25 cellular contexts compared by ENCODE assay signal in the genomic region with DNA sequence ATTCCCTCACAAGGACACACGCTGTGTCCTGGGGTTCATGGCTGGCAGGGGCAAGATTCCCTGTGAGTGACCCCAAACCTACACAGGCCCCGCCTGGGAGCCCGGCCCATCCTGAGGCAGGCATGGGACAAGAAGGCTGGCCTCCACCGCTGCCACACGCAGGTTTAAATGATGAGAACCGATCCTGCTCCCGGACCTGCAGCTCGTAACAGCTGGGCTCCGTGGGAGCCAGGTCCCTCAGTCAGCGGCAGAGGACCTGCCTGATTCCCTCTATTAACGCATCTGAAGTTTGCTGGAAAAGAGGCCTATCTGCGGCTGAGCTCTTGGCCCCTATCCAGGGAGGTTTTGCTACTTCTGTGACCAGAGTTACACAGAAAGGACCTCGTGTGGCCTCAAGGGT.
DNase-seq lines count a peak whose midpoint lies in the region; ATAC-seq and TF ChIP-seq lines count a peak whose summit lies in the region.
"Had no signal": no experiment of that assay in that cellular context is flagged by ENCODE, and none has a peak within 500 bp of the region (broad histone marks: within the 10 kb centered on the region; RNA-seq: fewer than 3 reads in every experiment).

No MANE protein-coding gene starts in this region.

- peaks cover 6% of the 10 kb centered on the region for H3K4me1 Mint-ChIP-seq in central memory CD8-positive, alpha-beta T cell
- peaks cover 14% of the 10 kb centered on the region for H3K4me1 Mint-ChIP-seq in progenitor cell of endocrine pancreas (ENCODE audit: low read depth)
- H3K4me1 Mint-ChIP-seq: activated naive CD8-positive, alpha-beta T cell treated with anti-CD3 and anti-CD28 coated beads, Interleukin-2, amount 10 ng/mL, durations not matched to agents 7 days and 5 days had no signal

- ATAC-seq in central memory CD8-positive, alpha-beta T cell (replicated peaks; ENCODE audit: extremely low read depth, poor library complexity, severe bottlenecking) = no peak
- ATAC-seq in left lobe of liver = no peak
- no peak for ATAC-seq in HG02981 (IDR thresholded peaks at IDR 0.05; ENCODE audit: unreplicated experiment)
- no peak for ATAC-seq in GM19328 (IDR thresholded peaks at IDR 0.05; ENCODE audit: unreplicated experiment)
- ATAC-seq: foreskin keratinocyte, HepG2, psoas muscle, T-helper 17 cell had no signal

- H3K4me1 ChIP-seq in stomach = peaks cover 5 to 47% (median 37%) of the 10 kb centered on the region in 4 donors
- H3K4me1 ChIP-seq: foreskin keratinocyte, psoas muscle had no signal

- intact Hi-C loops in stomach (cut with DNase I; ENCODE audit: low total_unique reads) = no loop called here

- no peak for TF ChIP-seq EP300 in stomach (IDR thresholded peaks at IDR 0.05)

- no peaks in the 10 kb centered on the region for H3K36me3 ChIP-seq in H7 (replicated peaks; ENCODE audit: control insufficient read depth, insufficient read depth, low read length)
- H3K36me3 ChIP-seq in stomach = peaks cover 0 to 14% (median 3%) of the 10 kb centered on the region in 4 donors

- no peak overlapping the region for H3K4me3 ChIP-seq in H7 (ENCODE audit: insufficient read depth, low read depth, low read length)
- no peak overlapping the region for H3K4me3 ChIP-seq in stomach
- H3K4me3 ChIP-seq: psoas muscle, skin epidermis had no signal

- peaks cover 4% of the 10 kb centered on the region for H3K27me3 ChIP-seq in H7 (ENCODE audit: control insufficient read depth, insufficient read depth, low read length)
- H3K27me3 ChIP-seq in stomach = peaks cover 0 to 23% (median 6%) of the 10 kb centered on the region in 3 donors

- TF ChIP-seq CTCF in stomach (IDR thresholded peaks at IDR 0.05) = no peak
- no peak for TF ChIP-seq CTCF in progenitor cell of endocrine pancreas (IDR thresholded peaks at IDR 0.05; ENCODE audit: unreplicated experiment)

- no peaks in the 10 kb centered on the region for H3K9me3 Mint-ChIP-seq in central memory CD8-positive, alpha-beta T cell
- H3K9me3 Mint-ChIP-seq in progenitor cell of endocrine pancreas (ENCODE audit: low read depth) = no peaks in the 10 kb centered on the region
- H3K9me3 Mint-ChIP-seq: activated naive CD8-positive, alpha-beta T cell treated with anti-CD3 and anti-CD28 coated beads, Interleukin-2, amount 10 ng/mL, durations not matched to agents 7 days and 5 days; H9; neural crest cell had no signal

- no peak overlapping the region for H3K27ac Mint-ChIP-seq in central memory CD8-positive, alpha-beta T cell (ENCODE audit: low read depth)
- no peak overlapping the region for H3K27ac Mint-ChIP-seq in progenitor cell of endocrine pancreas
- H3K27ac Mint-ChIP-seq: activated naive CD8-positive, alpha-beta T cell treated with anti-CD3 and anti-CD28 coated beads, Interleukin-2, amount 10 ng/mL, durations not matched to agents 7 days and 5 days; CD14-positive monocyte; H9; T-helper 17 cell had no signal

- no peaks in the 10 kb centered on the region for H3K36me3 Mint-ChIP-seq in central memory CD8-positive, alpha-beta T cell (ENCODE audit: insufficient read depth)
- no peaks in the 10 kb centered on the region for H3K36me3 Mint-ChIP-seq in progenitor cell of endocrine pancreas (ENCODE audit: insufficient read depth)
- H3K36me3 Mint-ChIP-seq: activated naive CD8-positive, alpha-beta T cell treated with anti-CD3 and anti-CD28 coated beads, Interleukin-2, amount 10 ng/mL, durations not matched to agents 7 days and 5 days; CD14-positive monocyte had no signal

- H3K4me3 Mint-ChIP-seq in central memory CD8-positive, alpha-beta T cell = no peak overlapping the region
- H3K4me3 Mint-ChIP-seq in progenitor cell of endocrine pancreas (ENCODE audit: low read depth) = no peak overlapping the region
- H3K4me3 Mint-ChIP-seq: activated naive CD8-positive, alpha-beta T cell treated with anti-CD3 and anti-CD28 coated beads, Interleukin-2, amount 10 ng/mL, durations not matched to agents 7 days and 5 days; neural crest cell; T-helper 17 cell had no signal

- peaks cover 27% of the 10 kb centered on the region for H3K27me3 Mint-ChIP-seq in central memory CD8-positive, alpha-beta T cell
- peaks cover 11% of the 10 kb centered on the region for H3K27me3 Mint-ChIP-seq in progenitor cell of endocrine pancreas

- peak; percentile 46 for DNase-seq in H7
- peak; percentile 1 to 8 for DNase-seq in central memory CD8-positive, alpha-beta T cell (ENCODE audit: low spot score in 2 of 2)
- peak; percentile 41 for DNase-seq in left lobe of liver (ENCODE audit: low spot score)
- peak; percentile 24 for DNase-seq in stomach
- no peak for DNase-seq in nucleus accumbens (lab: John Stamatoyannopoulos, UW)
- no peak for DNase-seq in progenitor cell of endocrine pancreas (ENCODE audit: low spot score, unreplicated experiment)
- DNase-seq: activated CD4-positive, alpha-beta T cell treated with anti-CD3 and anti-CD28 coated beads for 4 hours; activated naive CD8-positive, alpha-beta T cell treated with anti-CD3 and anti-CD28 coated beads, Interleukin-2, amount 10 ng/mL, durations not matched to agents 7 days and 5 days; effector CD8-positive, alpha-beta T cell; EL; foreskin keratinocyte; hypothalamus; NCI-H1048; NCI-H187; NCI-H526 treated with DMSO at 0.1 percent for 48 hours; psoas muscle; T-helper 17 cell had no signal

- no peaks in the 10 kb centered on the region for H3K9me3 ChIP-seq in stomach
- H3K9me3 ChIP-seq: psoas muscle had no signal

- WGBS in stomach, 5 donors = 56 to 83% (median 79%) methylated on average over 4 to 13 of the region's 13 CpGs

- peak overlapping the region in 4 of 5 donors; percentile 21 to 85 (median 78) for H3K27ac ChIP-seq in stomach
- H3K27ac ChIP-seq: foreskin keratinocyte, HL-60, skin epidermis had no signal

- TF ChIP-seq POLR2A in stomach (IDR thresholded peaks at IDR 0.05) = no peak

Comparison
In these comparisons a context has a peak if more than half of its experiments do, and no peak if none do; other contexts are left out.
1. DNase-seq: peak in H7 (single experiment), central memory CD8-positive, alpha-beta T cell (2 of 2), left lobe of liver (single experiment) and stomach (single experiment); none in nucleus accumbens (0 of 56) and progenitor cell of endocrine pancreas (single experiment).